9 cellular contexts compared by ENCODE assay signal in the genomic region with DNA sequence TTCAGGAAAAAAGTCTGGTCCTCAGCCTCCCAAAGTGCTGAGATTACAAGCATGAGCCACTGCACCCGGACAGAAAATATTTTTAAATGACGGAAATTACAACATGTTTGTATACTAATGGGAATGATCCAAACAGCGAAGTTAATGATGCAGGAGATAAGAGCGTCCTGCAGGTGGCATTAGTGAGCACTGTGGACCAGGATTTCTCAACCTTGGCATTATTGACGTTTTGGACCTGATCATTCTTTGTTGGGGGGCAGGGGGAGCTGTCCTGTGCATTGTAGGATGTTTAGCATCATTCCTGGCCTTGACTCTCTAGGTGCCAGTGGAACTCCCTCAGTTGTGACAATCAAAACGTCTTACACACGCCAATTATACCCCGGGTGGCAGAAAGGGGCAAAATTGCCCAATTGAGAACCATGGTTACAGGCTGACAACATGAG. TPM values are rescaled to one million over a fixed set of nuclear protein-coding genes. Genes with fewer than 3 reads are reported as not detected.
A peak's percentile ranks its signal among the peaks of the same experiment; 100 is the strongest.
DNase-seq lines count a peak whose midpoint lies in the region; ATAC-seq and TF ChIP-seq lines count a peak whose summit lies in the region.
"Had no signal": no experiment of that assay in that cellular context is flagged by ENCODE, and none has a peak within 500 bp of the region (broad histone marks: within the 10 kb centered on the region; RNA-seq: fewer than 3 reads in every experiment).

No MANE protein-coding gene starts in this region.

- TF ChIP-seq CTCF in foreskin fibroblast (IDR thresholded peaks at IDR 0.05; ENCODE audit: low read depth, low read length) (peak; percentile 68), osteocyte (IDR thresholded peaks at IDR 0.05) (peak; percentile 74)

- H3K27ac Mint-ChIP-seq in activated CD4-positive, alpha-beta memory T cell treated with anti-CD3 and anti-CD28 coated beads for 36 hours: no peak overlapping the region
- H3K27ac Mint-ChIP-seq in osteocyte (ENCODE audit: unreplicated experiment): no peak overlapping the region
- H3K27ac Mint-ChIP-seq: activated naive CD8-positive, alpha-beta T cell had no signal

- H3K27me3 Mint-ChIP-seq in activated CD4-positive, alpha-beta memory T cell treated with anti-CD3 and anti-CD28 coated beads for 36 hours: no peaks in the 10 kb centered on the region
- no peaks in the 10 kb centered on the region for H3K27me3 Mint-ChIP-seq in osteocyte (ENCODE audit: unreplicated experiment)
- H3K27me3 Mint-ChIP-seq: activated naive CD8-positive, alpha-beta T cell had no signal

- no peak overlapping the region for H3K4me3 ChIP-seq in foreskin fibroblast (ENCODE audit: low read depth in 1 of 2, low read length in 2 of 2)

- H3K36me3 Mint-ChIP-seq in activated CD4-positive, alpha-beta memory T cell treated with anti-CD3 and anti-CD28 coated beads for 36 hours: peaks cover 27% of the 10 kb centered on the region
- peaks cover 39% of the 10 kb centered on the region for H3K36me3 Mint-ChIP-seq in osteocyte (ENCODE audit: unreplicated experiment)

- peak; percentile 9 to 49 for DNase-seq in NCI-H524 (lab: John Stamatoyannopoulos, UW)
- DNase-seq in NCI-H524 treated with DMSO at 0.1 percent for 48 hours (lab: John Stamatoyannopoulos, UW): no peak
- DNase-seq in LHCN-M2 (ENCODE audit: low read depth): peak; percentile 36
- peak; percentile 26 for DNase-seq in activated CD4-positive, alpha-beta memory T cell treated with anti-CD3 and anti-CD28 coated beads for 36 hours
- DNase-seq in foreskin fibroblast: peak; percentile 13 to 59
- no peak for DNase-seq in osteocyte (ENCODE audit: extremely low spot score, unreplicated experiment)
- DNase-seq in MV-4-11 (lab: John Stamatoyannopoulos, UW): no peak

- intact Hi-C loops in activated CD4-positive, alpha-beta memory T cell treated with anti-CD3 and anti-CD28 coated beads for 36 hours (cut with micrococcal nuclease): loop anchor here (2.0 to 10.0 kb wide), 3 partner anchors 219 to 701 kb away; a partner anchor contains a TSS

- no peak overlapping the region for H3K4me3 Mint-ChIP-seq in activated CD4-positive, alpha-beta memory T cell treated with anti-CD3 and anti-CD28 coated beads for 36 hours
- no peak overlapping the region for H3K4me3 Mint-ChIP-seq in osteocyte (ENCODE audit: unreplicated experiment)
- H3K4me3 Mint-ChIP-seq: activated naive CD8-positive, alpha-beta T cell had no signal

- POLR2A ChIA-PET in activated CD4-positive, alpha-beta memory T cell treated with anti-CD3 and anti-CD28 coated beads for 36 hours (lab: Charles Lee): no interaction called here

- H3K4me1 Mint-ChIP-seq in activated CD4-positive, alpha-beta memory T cell treated with anti-CD3 and anti-CD28 coated beads for 36 hours (ENCODE audit: low read depth): no peaks in the 10 kb centered on the region
- H3K4me1 Mint-ChIP-seq in osteocyte (ENCODE audit: unreplicated experiment): peaks cover 2% of the 10 kb centered on the region

- no peaks in the 10 kb centered on the region for H3K9me3 Mint-ChIP-seq in activated CD4-positive, alpha-beta memory T cell treated with anti-CD3 and anti-CD28 coated beads for 36 hours
- no peaks in the 10 kb centered on the region for H3K9me3 Mint-ChIP-seq in osteocyte (ENCODE audit: unreplicated experiment)

- no peak for ATAC-seq in HG02981 (IDR thresholded peaks at IDR 0.05; ENCODE audit: unreplicated experiment)

- CTCF ChIA-PET in activated CD4-positive, alpha-beta memory T cell treated with anti-CD3 and anti-CD28 coated beads for 36 hours (lab: Charles Lee): interaction anchor here (0.6 to 1.0 kb wide), 6 partner anchors 11 to 259 kb away, joined by 3 to 4 read pairs (median 3); no protein-coding TSS in a partner anchor

RNA-seq across cellular contexts. Expression of a gene that starts 34.1 kb away (rescaled TPM):
- total RNA-seq in LHCN-M2 (2014; rRNA removed): 61.4 and 63.3 TPM in 2 replicates
- polyA plus RNA-seq in LHCN-M2 (2012): 39.1 TPM
- 10 to 100 TPM; 52.6 to 56.5 TPM for total RNA-seq in activated CD4-positive, alpha-beta memory T cell treated with anti-CD3 and anti-CD28 coated beads for 36 hours
- total RNA-seq in osteocyte: 90.9 and 107 TPM in 2 replicates

Comparison
In these comparisons a context has a peak if more than half of its experiments do, and no peak if none do; other contexts are left out.
1. DNase-seq: peak in NCI-H524 (2 of 2), LHCN-M2 (single experiment), activated CD4-positive, alpha-beta memory T cell treated with anti-CD3 and anti-CD28 coated beads for 36 hours (single experiment) and foreskin fibroblast (2 of 2); none in NCI-H524 treated with DMSO at 0.1 percent for 48 hours (single experiment), osteocyte (single experiment) and MV-4-11 (single experiment).